Comparison of ENCODE assay signal across 1 cellular context in the genomic region with DNA sequence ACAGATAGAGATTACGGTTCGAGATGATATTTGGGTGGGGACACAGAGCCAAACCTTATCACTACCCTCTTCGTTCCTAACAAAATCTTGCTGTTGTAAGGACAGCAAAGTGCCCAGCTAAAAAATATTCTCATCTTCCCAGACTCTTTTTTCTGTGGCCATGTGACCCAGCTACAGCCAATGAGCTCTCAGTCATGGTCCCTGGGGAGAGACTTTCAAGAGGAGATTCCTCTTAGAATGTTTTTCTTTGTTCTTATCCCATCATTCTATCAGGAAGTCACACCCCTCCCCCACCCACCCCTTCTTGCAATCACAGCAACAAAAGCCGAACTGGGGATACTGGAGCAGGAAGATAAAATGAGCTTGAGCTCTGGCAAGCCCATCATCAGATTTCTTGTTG.
TF ChIP-seq lines count a peak whose summit lies in the region.

No MANE protein-coding gene starts in this region.

TF ChIP-seq in WTC11, 78 proteins besides CTCF, POLR2A, EP300 and RAD21 (continued from another document):
- TF ChIP-seq, protein P1, sequence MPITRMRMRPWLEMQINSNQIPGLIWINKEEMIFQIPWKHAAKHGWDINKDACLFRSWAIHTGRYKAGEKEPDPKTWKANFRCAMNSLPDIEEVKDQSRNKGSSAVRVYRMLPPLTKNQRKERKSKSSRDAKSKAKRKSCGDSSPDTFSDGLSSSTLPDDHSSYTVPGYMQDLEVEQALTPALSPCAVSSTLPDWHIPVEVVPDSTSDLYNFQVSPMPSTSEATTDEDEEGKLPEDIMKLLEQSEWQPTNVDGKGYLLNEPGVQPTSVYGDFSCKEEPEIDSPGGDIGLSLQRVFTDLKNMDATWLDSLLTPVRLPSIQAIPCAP (CRISPR knock-in tag; IDR thresholded peaks at IDR 0.05): no peak
